In genomic region chr11:92552942-92553341, GRCh38 we compare ENCODE assay signal across 10 cellular contexts.
DNase-seq lines count a peak whose midpoint lies in the region; TF ChIP-seq lines count a peak whose summit lies in the region.
"Had no signal": no experiment of that assay in that cellular context is flagged by ENCODE, and none has a peak within 500 bp of the region (broad histone marks: within the 10 kb centered on the region; RNA-seq: fewer than 3 reads in every experiment).

No MANE protein-coding gene starts in this region.

- no peak overlapping the region for H3K4me2 ChIP-seq in mammary epithelial cell (ENCODE audit: insufficient read depth, low read depth, low read length)

- TF ChIP-seq POLR2A in sigmoid colon (IDR thresholded peaks at IDR 0.05): no peak

- H3K27ac ChIP-seq in mammary epithelial cell (ENCODE audit: insufficient read depth, low read depth, low read length) (no peak overlapping the region), sigmoid colon (no peak overlapping the region)
- H3K27ac ChIP-seq in CD8-positive, alpha-beta memory T cell (ENCODE audit: low read depth, low read length): no peak overlapping the region

- H3K36me3 ChIP-seq in mammary epithelial cell (ENCODE audit: insufficient read depth, low read length) (no peaks in the 10 kb centered on the region), sigmoid colon (no peaks in the 10 kb centered on the region)
- no peaks in the 10 kb centered on the region for H3K36me3 ChIP-seq in CD8-positive, alpha-beta memory T cell (ENCODE audit: insufficient read depth, low read length)

- H3K9me3 ChIP-seq in mammary epithelial cell (replicated peaks; ENCODE audit: insufficient read depth, low read length) (no peaks in the 10 kb centered on the region), sigmoid colon (no peaks in the 10 kb centered on the region)
- no peaks in the 10 kb centered on the region for H3K9me3 ChIP-seq in CD8-positive, alpha-beta memory T cell (ENCODE audit: low read length)

- intact Hi-C loops in mammary epithelial cell (cut with micrococcal nuclease): loop anchor here (2.0 to 5.0 kb wide), 2 partner anchors 211 to 482 kb away; no protein-coding TSS in a partner anchor
- intact Hi-C loops in sigmoid colon (cut with DNase I): no loop called here

- dilution Hi-C loops in mammary epithelial cell (cut with HindIII; ENCODE audit: low sequenced_read_pairs): no loop called here

- in situ Hi-C loops in mammary epithelial cell (cut with MboI; ENCODE audit: low sequenced_read_pairs in 2 of 2): no loop called here
- in situ Hi-C loops in G401 (cut with HindIII; ENCODE audit: low sequenced_read_pairs): no loop called here

- peaks cover 4% of the 10 kb centered on the region for H3K27me3 ChIP-seq in mammary epithelial cell (ENCODE audit: insufficient read depth, low read length)
- no peaks in the 10 kb centered on the region for H3K27me3 ChIP-seq in sigmoid colon
- no peaks in the 10 kb centered on the region for H3K27me3 ChIP-seq in CD8-positive, alpha-beta memory T cell (ENCODE audit: insufficient read depth, low read length, poor library complexity, severe bottlenecking)

- no peak overlapping the region for H2AFZ ChIP-seq in mammary epithelial cell (ENCODE audit: low read depth, low read length)

- peak overlapping the region; percentile 14 for H3K27ac Mint-ChIP-seq in nephron progenitor cell
- no peak overlapping the region for H3K27ac Mint-ChIP-seq in CD8-positive, alpha-beta memory T cell
- H3K27ac Mint-ChIP-seq: natural killer cell had no signal

- H3K27me3 Mint-ChIP-seq in nephron progenitor cell (ENCODE audit: low read depth, poor library complexity): no peaks in the 10 kb centered on the region
- peaks cover 0 to 8% of the 10 kb centered on the region in 2 donors for H3K27me3 Mint-ChIP-seq in CD8-positive, alpha-beta memory T cell

- DNase-seq in EH (ENCODE audit: low read depth) (peak; percentile 26), M059J (ENCODE audit: low read depth) (peak; percentile 6), mammary epithelial cell (peak; percentile 1), nephron progenitor cell (no peak), sigmoid colon (no peak), islet precursor cell (no peak), G401 (ENCODE audit: low spot score) (no peak)
- DNase-seq in CD8-positive, alpha-beta memory T cell: no peak
- DNase-seq: activated T-cell treated with anti-CD3 and anti-CD28 coated beads, Interleukin-2, amount 50 U/mL, for 1 hour; natural killer cell had no signal

- 11% methylated on average over 1 of the region's 2 CpGs for WGBS in mammary epithelial cell (ENCODE audit: low coverage, missing lambda C conversion rate)
- WGBS in sigmoid colon, 2 donors: 59% methylated on average over 2 of the region's 2 CpGs

- H3K9ac ChIP-seq in mammary epithelial cell (ENCODE audit: insufficient read depth, low read length): no peak overlapping the region

- CTCF ChIA-PET in mammary epithelial cell (lab: Charles Lee; ENCODE audit: low non-redundant PET): no interaction called here
- CTCF ChIA-PET in CD8-positive, alpha-beta memory T cell (lab: Charles Lee): no interaction called here

- H3K79me2 ChIP-seq in mammary epithelial cell (ENCODE audit: insufficient read depth, low read length): no peaks in the 10 kb centered on the region

- TF ChIP-seq EP300 in sigmoid colon (IDR thresholded peaks at IDR 0.05): no peak

- no peaks in the 10 kb centered on the region for H3K4me1 ChIP-seq in mammary epithelial cell (ENCODE audit: insufficient read depth, low read length)
- H3K4me1 ChIP-seq in sigmoid colon: no peaks in the 10 kb centered on the region
- no peaks in the 10 kb centered on the region for H3K4me1 ChIP-seq in CD8-positive, alpha-beta memory T cell (ENCODE audit: insufficient read depth, low read length)

- peaks cover 4% of the 10 kb centered on the region for H3K36me3 Mint-ChIP-seq in nephron progenitor cell (ENCODE audit: low read depth)
- H3K36me3 Mint-ChIP-seq in CD8-positive, alpha-beta memory T cell: no peaks in the 10 kb centered on the region
- H3K36me3 Mint-ChIP-seq: natural killer cell had no signal

- H3K4me1 Mint-ChIP-seq in nephron progenitor cell: no peaks in the 10 kb centered on the region
- no peaks in the 10 kb centered on the region for H3K4me1 Mint-ChIP-seq in CD8-positive, alpha-beta memory T cell
- H3K4me1 Mint-ChIP-seq: natural killer cell had no signal

- no peaks in the 10 kb centered on the region for H3K9me3 Mint-ChIP-seq in nephron progenitor cell
- peaks cover 0 to 2% (median 2%) of the 10 kb centered on the region in 5 donors for H3K9me3 Mint-ChIP-seq in CD8-positive, alpha-beta memory T cell

- H3K4me3 Mint-ChIP-seq in nephron progenitor cell: no peak overlapping the region
- no peak overlapping the region for H3K4me3 Mint-ChIP-seq in CD8-positive, alpha-beta memory T cell
- H3K4me3 Mint-ChIP-seq: natural killer cell had no signal

- H3K4me3 ChIP-seq in mammary epithelial cell (replicated peaks in 1 of 3; ENCODE audit: insufficient read depth in 1 of 3, low read depth in 2 of 3, low read length in 3 of 3) (no peak overlapping the region), sigmoid colon (no peak overlapping the region)
- no peak overlapping the region for H3K4me3 ChIP-seq in CD8-positive, alpha-beta memory T cell (ENCODE audit: low read length)

- TF ChIP-seq CTCF in mammary epithelial cell (conservative IDR thresholded peaks at IDR 0.05 in 1 of 2, IDR thresholded peaks at IDR 0.05 in 1 of 2; ENCODE audit: extremely low read depth in 1 of 2, insufficient read depth in 1 of 2, low read depth in 1 of 2, low read length in 2 of 2) (peak; percentile 26 to 31), nephron progenitor cell (IDR thresholded peaks at IDR 0.05) (no peak), sigmoid colon (IDR thresholded peaks at IDR 0.05) (no peak)

- no TSS peak for BruUV-seq in mammary epithelial cell (replicated peaks; lab: Mats Ljungman, UMichigan)

- POLR2A ChIA-PET in CD8-positive, alpha-beta memory T cell (lab: Charles Lee): no interaction called here

- H4K20me1 ChIP-seq in mammary epithelial cell (ENCODE audit: insufficient read depth, low read length): no peaks in the 10 kb centered on the region

Comparison
In these comparisons a context has a peak if more than half of its experiments do, and no peak if none do; other contexts are left out.
1. DNase-seq: peak in EH (single experiment), M059J (single experiment) and mammary epithelial cell (single experiment); none in nephron progenitor cell (single experiment), sigmoid colon (single experiment), CD8-positive, alpha-beta memory T cell (0 of 5), islet precursor cell (single experiment) and G401 (single experiment).
2. CTCF ChIP-seq: peak in mammary epithelial cell (2 of 2); none in nephron progenitor cell (single experiment) and sigmoid colon (0 of 4).